In the genomic region with DNA sequence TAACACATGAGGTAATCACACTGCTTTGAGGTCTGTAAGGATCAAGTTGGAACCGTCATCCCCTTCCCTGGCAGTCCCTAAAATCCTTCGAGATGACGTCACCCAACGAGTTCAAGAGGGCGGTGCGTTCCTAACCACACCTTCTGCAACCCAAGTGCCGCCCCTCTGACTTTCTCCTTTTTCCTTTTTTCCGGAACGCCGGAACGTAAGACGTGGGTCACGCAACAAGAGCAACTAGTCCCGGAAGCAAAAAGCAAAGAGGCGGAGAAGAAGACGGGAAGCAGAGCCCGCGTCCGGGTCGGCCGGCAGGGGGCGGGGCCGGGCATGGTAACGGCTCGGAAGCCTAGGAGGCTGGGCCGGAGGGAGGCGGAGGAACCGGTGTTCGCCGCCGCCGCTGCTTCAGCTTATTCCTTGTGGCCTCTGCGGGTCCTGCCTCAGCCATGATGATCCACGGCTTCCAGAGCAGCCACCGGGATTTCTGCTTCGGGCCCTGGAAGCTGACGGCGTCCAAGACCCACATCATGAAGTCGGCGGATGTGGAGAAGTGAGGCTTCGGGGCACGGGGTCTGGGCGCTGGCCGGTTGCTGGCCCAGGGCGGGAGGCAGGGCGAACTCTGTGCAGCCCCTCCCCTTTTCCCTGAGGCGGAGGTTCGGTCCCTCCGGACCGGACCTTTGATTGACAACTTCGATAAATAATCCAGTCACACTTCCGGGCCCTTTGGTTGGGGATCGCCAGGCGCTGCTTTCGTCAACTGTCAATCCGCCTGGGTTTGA, we compare ENCODE assay signal across 8 cellular contexts. TPM values are rescaled to one million over a fixed set of nuclear protein-coding genes. Genes with fewer than 3 reads are reported as not detected.
A peak's percentile ranks its signal among the peaks of the same experiment; 100 is the strongest.
DNase-seq lines count a peak whose midpoint lies in the region; ATAC-seq and TF ChIP-seq lines count a peak whose summit lies in the region.

A gene (plus strand): TSS at position 325 of the 773 bp plus-strand sequence. CDS start 116 bp downstream, at position 441.

- H3K4me3 Mint-ChIP-seq in activated B cell treated with CpG ODN at 0.5 μM for 24 hours, result no peak within 1 kb of the TSS
- H3K4me3 Mint-ChIP-seq in central memory CD8-positive, alpha-beta T cell, result no peak within 1 kb of the TSS

- POLR2A ChIA-PET in activated B cell treated with CpG ODN at 0.5 μM for 24 hours (lab: Charles Lee), result interaction anchor here (1.1 to 3.4 kb wide), 2 partner anchors 47 to 243 kb away, joined by 4 to 34 read pairs; a partner anchor contains a TSS

- TF ChIP-seq CTCF in AG09319 (IDR thresholded peaks at IDR 0.05; ENCODE audit: low read depth, low read length), result peak; percentile 61
- no peak for TF ChIP-seq CTCF in activated B cell treated with CpG ODN at 0.5 μM for 24 hours (IDR thresholded peaks at IDR 0.05)

- H3K27ac Mint-ChIP-seq in activated B cell treated with CpG ODN at 0.5 μM for 24 hours, result no peak within 1 kb of the TSS
- H3K27ac Mint-ChIP-seq in central memory CD8-positive, alpha-beta T cell (ENCODE audit: low read depth), result no peak within 1 kb of the TSS

- H3K36me3 Mint-ChIP-seq in activated B cell treated with CpG ODN at 0.5 μM for 24 hours (ENCODE audit: low read depth), result peaks cover 8% of the 10 kb centered on the region
- H3K36me3 Mint-ChIP-seq in central memory CD8-positive, alpha-beta T cell (ENCODE audit: insufficient read depth), result peaks cover 2% of the 10 kb centered on the region

- CTCF ChIA-PET in activated B cell treated with CpG ODN at 0.5 μM for 24 hours (lab: Charles Lee), result no interaction called here

- intact Hi-C loops in activated B cell treated with CpG ODN at 0.5 μM for 24 hours (cut with micrococcal nuclease), result loop anchor here (1.0 to 5.0 kb wide), 10 partner anchors 34 to 1893 kb away; a partner anchor contains a TSS

- peaks cover 2% of the 10 kb centered on the region for H3K4me1 Mint-ChIP-seq in activated B cell treated with CpG ODN at 0.5 μM for 24 hours
- peaks cover 3% of the 10 kb centered on the region for H3K4me1 Mint-ChIP-seq in central memory CD8-positive, alpha-beta T cell

- peaks cover 8% of the 10 kb centered on the region for H3K27me3 Mint-ChIP-seq in activated B cell treated with CpG ODN at 0.5 μM for 24 hours
- peaks cover 16% of the 10 kb centered on the region for H3K27me3 Mint-ChIP-seq in central memory CD8-positive, alpha-beta T cell

- ATAC-seq in HG03196 (IDR thresholded peaks at IDR 0.05; ENCODE audit: unreplicated experiment), result peak; percentile 87
- ATAC-seq in activated B cell treated with CpG ODN at 0.5 μM for 24 hours (ENCODE audit: low read depth), result peak; percentile 88
- peak; percentile 87 for ATAC-seq in central memory CD8-positive, alpha-beta T cell (replicated peaks; ENCODE audit: extremely low read depth, poor library complexity, severe bottlenecking)

- DNase-seq in AG09319 (ENCODE audit: extremely low read depth, low read depth), result peak; percentile 97
- DNase-seq in NCI-H226, result peak; percentile 98
- DNase-seq in activated B cell treated with CpG ODN at 0.5 μM for 24 hours, result peak; percentile 92
- DNase-seq in central memory CD8-positive, alpha-beta T cell (ENCODE audit: low spot score in 2 of 2), result peak; percentile 89 to 90
- DNase-seq in iris pigment epithelial cell (ENCODE audit: low read depth), result peak; percentile 99
- peak; percentile 91 to 94 for DNase-seq in stimulated activated CD4-positive, alpha-beta T cell treated with anti-CD3 and anti-CD28 coated beads, Interleukin-12 subunit alpha, Interleukin-12 subunit beta, amount 100 ng/mL, for 24 hours (ENCODE audit: low read depth in 2 of 2)

- TF ChIP-seq POLR2A in GM18951 (IDR thresholded peaks at IDR 0.05; ENCODE audit: extremely low read depth, insufficient read depth, insufficient read length), result peak; percentile 73

- no peaks in the 10 kb centered on the region for H3K9me3 Mint-ChIP-seq in activated B cell treated with CpG ODN at 0.5 μM for 24 hours
- H3K9me3 Mint-ChIP-seq in central memory CD8-positive, alpha-beta T cell, result no peaks in the 10 kb centered on the region

- in situ Hi-C loops in GM18951 (cut with MboI; ENCODE audit: low sequenced_read_pairs, unreplicated experiment), result no loop called here

RNA-seq across cellular contexts. Expression of the gene that starts here (rescaled TPM):
- total RNA-seq in activated B cell treated with CpG ODN at 0.5 μM for 24 hours, result 25.5 and 29.8 TPM in 2 replicates

Comparison
In these comparisons a context has a peak if more than half of its experiments do, and no peak if none do; other contexts are left out.
1. Peak in every context shown above with its lines: DNase-seq and ATAC-seq.